ENCODE assay signal across 8 cellular contexts in genomic region chr5:151447174-151448037, GRCh38. TPM values are rescaled to one million over a fixed set of nuclear protein-coding genes. Genes with fewer than 3 reads are reported as not detected.
DNase-seq lines count a peak whose midpoint lies in the region; TF ChIP-seq lines count a peak whose summit lies in the region.

Gene SLC36A1 (plus strand): TSS chr5:151447603. CDS start chr5:151458793, 11,190 bp downstream.

- H3K36me3 Mint-ChIP-seq in HFFc6 (ENCODE audit: low read depth): no peaks in the 10 kb centered on the region
- H3K36me3 Mint-ChIP-seq in activated naive CD4-positive, alpha-beta T cell treated with anti-CD3 and anti-CD28 coated beads, Interleukin-2, amount 50 U/mL, for 24 hours: no peaks in the 10 kb centered on the region

- peaks cover 2% of the 10 kb centered on the region for H3K27me3 Mint-ChIP-seq in HFFc6 (ENCODE audit: insufficient read depth)
- peaks cover 4% of the 10 kb centered on the region for H3K27me3 Mint-ChIP-seq in activated naive CD4-positive, alpha-beta T cell treated with anti-CD3 and anti-CD28 coated beads, Interleukin-2, amount 50 U/mL, for 24 hours

- no peak for TF ChIP-seq POLR2A in testis (IDR thresholded peaks at IDR 0.05)

- H3K9me3 Mint-ChIP-seq in HFFc6: no peaks in the 10 kb centered on the region
- H3K9me3 Mint-ChIP-seq in activated naive CD4-positive, alpha-beta T cell treated with anti-CD3 and anti-CD28 coated beads, Interleukin-2, amount 50 U/mL, for 24 hours: no peaks in the 10 kb centered on the region

- TF ChIP-seq CTCF in GM10266 (IDR thresholded peaks at IDR 0.05; ENCODE audit: control insufficient read depth, insufficient read depth, low read depth, missing control alignments): peak; percentile 97
- TF ChIP-seq CTCF in HFFc6 (IDR thresholded peaks at IDR 0.05): peak; percentile 98
- peak; percentile 96 for TF ChIP-seq CTCF in osteoblast (IDR thresholded peaks at IDR 0.05; ENCODE audit: extremely low read depth, low read depth, low read length)
- TF ChIP-seq CTCF in testis (IDR thresholded peaks at IDR 0.05): peak; percentile 97 to 99 (median 99)

- DNase-seq in GM10266 (ENCODE audit: extremely low spot score) (peak; percentile 89), HFFc6 (peak; percentile 86), NAMALWA (ENCODE audit: low spot score) (peak; percentile 95), SK-N-DZ (ENCODE audit: low spot score) (peak; percentile 94), glomerular visceral epithelial cell (ENCODE audit: extremely low spot score) (peak; percentile 93), osteoblast (ENCODE audit: insufficient read length, low spot score, missing footprints) (peak; percentile 95), testis (peak; percentile 97)

- H3K9me3 ChIP-seq in osteoblast (ENCODE audit: low read depth, low read length) (no peaks in the 10 kb centered on the region), testis (no peaks in the 10 kb centered on the region)

- H3K36me3 ChIP-seq in osteoblast (ENCODE audit: insufficient read depth, low read length): no peaks in the 10 kb centered on the region
- H3K36me3 ChIP-seq in testis (ENCODE audit: low read depth, missing control alignments): no peaks in the 10 kb centered on the region

- H3K27ac ChIP-seq in osteoblast (ENCODE audit: low read depth, low read length) (peak within 1 kb of the TSS; percentile 72), testis (peak within 1 kb of the TSS; percentile 69 to 82)

- H3K4me2 ChIP-seq in osteoblast (ENCODE audit: insufficient read depth, low read length): peak within 1 kb of the TSS; percentile 97

- peak within 1 kb of the TSS; percentile 93 for H3K4me3 Mint-ChIP-seq in HFFc6
- peak within 1 kb of the TSS; percentile 97 for H3K4me3 Mint-ChIP-seq in activated naive CD4-positive, alpha-beta T cell treated with anti-CD3 and anti-CD28 coated beads, Interleukin-2, amount 50 U/mL, for 24 hours

- intact Hi-C loops in testis (cut with DNase I; ENCODE audit: low total_unique reads): loop anchor here (10.0 kb wide), 1 partner anchor 57 kb away; no protein-coding TSS in a partner anchor

- H2AFZ ChIP-seq in osteoblast (ENCODE audit: low read length): peak within 1 kb of the TSS; percentile 93

- 1% methylated on average over 14 to 46 of the region's 46 CpGs for WGBS in testis, 2 donors

- peak within 1 kb of the TSS; percentile 94 for H3K4me3 ChIP-seq in osteoblast (ENCODE audit: insufficient read depth, low read length)
- H3K4me3 ChIP-seq in testis: peak within 1 kb of the TSS; percentile 73 to 90

- H3K27me3 ChIP-seq in osteoblast (ENCODE audit: insufficient read depth, low read length) (peaks cover 6% of the 10 kb centered on the region), testis (no peaks in the 10 kb centered on the region)

- H4K20me1 ChIP-seq in osteoblast (ENCODE audit: insufficient read depth, low read length): no peaks in the 10 kb centered on the region

- H3K4me1 ChIP-seq in osteoblast (ENCODE audit: insufficient read depth, low read length) (peaks cover 26% of the 10 kb centered on the region), testis (peaks cover 42% of the 10 kb centered on the region)

- peaks cover 40% of the 10 kb centered on the region for H3K4me1 Mint-ChIP-seq in HFFc6 (ENCODE audit: low read depth)
- peaks cover 21% of the 10 kb centered on the region for H3K4me1 Mint-ChIP-seq in activated naive CD4-positive, alpha-beta T cell treated with anti-CD3 and anti-CD28 coated beads, Interleukin-2, amount 50 U/mL, for 24 hours

- H3K27ac Mint-ChIP-seq in HFFc6: peak within 1 kb of the TSS; percentile 78
- H3K27ac Mint-ChIP-seq in activated naive CD4-positive, alpha-beta T cell treated with anti-CD3 and anti-CD28 coated beads, Interleukin-2, amount 50 U/mL, for 24 hours: peak within 1 kb of the TSS; percentile 94

- peaks cover 38% of the 10 kb centered on the region for H3K79me2 ChIP-seq in osteoblast (ENCODE audit: insufficient read depth, low read length)

RNA-seq across cellular contexts. Expression of gene SLC36A1, which starts in this region (rescaled TPM):
- 10 to 100 TPM in 3 of 6 experiments, 1 to 10 TPM in 3; 9.2 to 13.1 (median 10.3) TPM for total RNA-seq in HFFc6 (2021; fragmentation: NEBNext Ultra II Directional; extraction: Animal tissue kit (Norgen Biotek cat#: 25700))
- 5.6 and 7.0 TPM in 2 replicates for polyA plus RNA-seq in SK-N-DZ (2014; cell fraction: cytosol; rRNA removed)
- 8.6 and 11.7 TPM in 2 replicates for polyA plus RNA-seq in SK-N-DZ (2014; cell fraction: nucleus; rRNA removed)
- total RNA-seq in osteoblast (19.5 and 22.7 TPM in 2 replicates), testis (10 to 100 TPM; 31.2 to 31.3 TPM)
- 33.4 TPM for polyA plus RNA-seq in testis (ENCODE audit: insufficient read depth, low read depth, low replicate concordance)

Comparison
In these comparisons a context has a peak if more than half of its experiments do, and no peak if none do; other contexts are left out.
1. Peak in every context shown above with its lines: DNase-seq, H3K4me3 ChIP-seq and H3K27ac ChIP-seq.